ENCODE assay signal across 8 cellular contexts in the genomic region with DNA sequence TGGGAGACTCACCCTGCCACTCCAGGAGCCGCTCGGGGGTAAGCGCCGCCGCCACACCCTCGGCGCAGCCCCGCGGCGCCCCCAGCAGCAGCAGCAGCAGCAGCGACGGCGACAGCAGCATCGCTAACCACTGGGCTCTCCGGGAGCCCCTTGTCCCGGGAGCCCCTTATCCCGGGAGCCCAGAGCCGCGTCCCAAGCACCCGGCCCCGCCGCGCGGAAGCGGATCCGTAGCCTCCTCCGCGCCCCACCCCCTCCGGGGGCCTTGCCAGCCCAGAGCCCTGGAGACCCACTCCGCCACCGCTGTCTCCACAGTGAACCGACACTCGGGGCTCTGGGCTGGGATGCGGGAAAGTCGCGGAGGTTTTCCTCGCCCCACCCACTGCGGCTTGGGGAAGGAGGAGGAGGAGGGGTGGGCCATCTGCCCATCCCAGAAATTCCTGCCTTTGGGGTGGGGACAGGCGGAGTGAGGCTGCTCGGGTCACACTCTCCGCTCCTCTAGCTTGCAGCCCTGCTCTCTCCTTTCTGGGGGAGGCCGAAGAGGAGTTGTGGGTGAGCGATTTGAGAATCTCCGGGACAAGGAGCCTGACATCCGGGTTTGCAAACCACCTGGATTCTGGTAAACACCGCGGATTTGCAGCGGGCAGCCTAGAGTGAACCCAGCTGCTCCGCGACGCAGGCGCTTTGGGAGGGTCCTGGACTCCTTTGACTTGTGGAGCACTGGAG. TPM values are rescaled to one million over a fixed set of nuclear protein-coding genes. Genes with fewer than 3 reads are reported as not detected.
A peak's percentile ranks its signal among the peaks of the same experiment; 100 is the strongest.
DNase-seq lines count a peak whose midpoint lies in the region; ATAC-seq, FAIRE-seq and TF ChIP-seq lines count a peak whose summit lies in the region.

A gene (minus strand): TSS at position 333 of the 723 bp plus-strand sequence. CDS start 212 bp downstream, at position 121.

- intact Hi-C loops in esophagus squamous epithelium (cut with DNase I), result no loop called here

- CTCF ChIA-PET in T-cell (lab: Charles Lee), result no interaction called here

- H3K27me3 Mint-ChIP-seq in T-cell, result peaks cover 48 to 62% of the 10 kb centered on the region in 2 donors

- H3K9ac ChIP-seq in muscle layer of colon (ENCODE audit: low read length), result peak within 1 kb of the TSS; percentile 47

- POLR2A ChIA-PET in T-cell (lab: Charles Lee), result no interaction called here

- peaks cover 13 to 35% (median 16%) of the 10 kb centered on the region in 3 donors for H3K4me1 ChIP-seq in esophagus squamous epithelium
- H3K4me1 ChIP-seq in muscle layer of colon (ENCODE audit: insufficient read depth, low read length), result peaks cover 24% of the 10 kb centered on the region
- no peaks in the 10 kb centered on the region for H3K4me1 ChIP-seq in HAP-1

- in situ Hi-C loops in G401 (cut with HindIII; ENCODE audit: low sequenced_read_pairs) (no loop called here), HAP-1 (cut with MboI; ENCODE audit: low sequenced_read_pairs) (no loop called here), GM13977 (cut with MboI; ENCODE audit: low pct_unique_long_range_greater_than_20kb, low sequenced_read_pairs, unreplicated experiment) (no loop called here)

- H3K36me3 ChIP-seq in esophagus squamous epithelium, result no peaks in the 10 kb centered on the region
- no peaks in the 10 kb centered on the region for H3K36me3 ChIP-seq in muscle layer of colon (ENCODE audit: insufficient read depth, low read length)
- no peaks in the 10 kb centered on the region for H3K36me3 ChIP-seq in HAP-1 (replicated peaks)

- DNase-seq in G401 (ENCODE audit: low spot score) (peak; percentile 80), T-cell (peak in 3 of 34 experiments; percentile 2 to 9 (median 3)), esophagus squamous epithelium (lab: John Stamatoyannopoulos, UW) (no peak), urothelium cell line (ENCODE audit: low spot score) (peak; percentile 77), HAP-1 (ENCODE audit: low spot score in 2 of 2) (no peak), GM13977 (ENCODE audit: low spot score) (no peak), SHP77 (lab: John Stamatoyannopoulos, UW) (no peak)

- peak in 2 of 4 experiments; percentile 28 to 52 for ATAC-seq in T-cell (replicated peaks in 1 of 4)

- H3K4me3 ChIP-seq in esophagus squamous epithelium (peak within 1 kb of the TSS; percentile 82 to 88 (median 86)), muscle layer of colon (ENCODE audit: low read depth in 1 of 2, low read length in 2 of 2) (peak within 1 kb of the TSS; percentile 66 to 82), HAP-1 (no peak within 1 kb of the TSS)

- H3K4me1 Mint-ChIP-seq in T-cell, result peaks cover 6 to 11% (median 7%) of the 10 kb centered on the region in 3 donors

- H3K9me3 ChIP-seq in esophagus squamous epithelium (no peaks in the 10 kb centered on the region), muscle layer of colon (ENCODE audit: low read length) (no peaks in the 10 kb centered on the region), HAP-1 (no peaks in the 10 kb centered on the region)

- no peaks in the 10 kb centered on the region for H3K9me3 Mint-ChIP-seq in T-cell

- H3K27me3 ChIP-seq in esophagus squamous epithelium (peaks cover 0 to 6% (median 0%) of the 10 kb centered on the region in 4 donors), muscle layer of colon (ENCODE audit: control insufficient read depth in 1 of 2, insufficient read depth in 2 of 2, low read length in 2 of 2) (no peaks in the 10 kb centered on the region), HAP-1 (ENCODE audit: low read depth) (no peaks in the 10 kb centered on the region)

- WGBS in esophagus squamous epithelium, 2 donors, result 0 to 3% methylated on average over 2 to 11 of the region's 52 CpGs

- peak within 1 kb of the TSS; percentile 55 to 75 (median 59) for H3K4me3 Mint-ChIP-seq in T-cell

- FAIRE-seq in urothelium cell line (lab: Jason Lieb, UNC), result no peak

- TF ChIP-seq CTCF in esophagus squamous epithelium (IDR thresholded peaks at IDR 0.05) (no peak), GM13977 (IDR thresholded peaks at IDR 0.05; ENCODE audit: extremely low read depth, insufficient read depth, missing control alignments) (no peak)

- H3K27ac ChIP-seq in esophagus squamous epithelium (peak within 1 kb of the TSS; percentile 68 to 89 (median 88)), muscle layer of colon (ENCODE audit: low read depth, low read length) (peak within 1 kb of the TSS; percentile 60)

- no peaks in the 10 kb centered on the region for H3K36me3 Mint-ChIP-seq in T-cell

- TF ChIP-seq POLR2A in esophagus squamous epithelium (IDR thresholded peaks at IDR 0.05), result peak in 1 of 4 donors; percentile 17

- no peak within 1 kb of the TSS for H3K27ac Mint-ChIP-seq in T-cell

RNA-seq across cellular contexts. Expression of the gene that starts here (rescaled TPM):
- total RNA-seq in G401 (2014; rRNA removed; shearing (Covaris generic)), result not detected in 2 replicates
- total RNA-seq in T-cell (under 1 TPM in 1 of 5 donors, not detected in 4; 0.20 TPM), esophagus squamous epithelium (10 to 100 TPM in 3 of 4 donors, 1 to 10 TPM in 1; 9.2 to 18.9 (median 12.3) TPM)

Comparison
In these comparisons a context has a peak if more than half of its experiments do, and no peak if none do; other contexts are left out.
1. RNA of the gene that starts here (total RNA-seq): 9.2 to 18.9 TPM in esophagus squamous epithelium; not detected in G401 and 0.20 TPM in T-cell; every median in the first group is over 4 times any median in the second.
2. Peak in DNase-seq in G401; RNA of the gene not detected or under 1 TPM.